ENCODE assay signal across 11 cellular contexts in the genomic region with DNA sequence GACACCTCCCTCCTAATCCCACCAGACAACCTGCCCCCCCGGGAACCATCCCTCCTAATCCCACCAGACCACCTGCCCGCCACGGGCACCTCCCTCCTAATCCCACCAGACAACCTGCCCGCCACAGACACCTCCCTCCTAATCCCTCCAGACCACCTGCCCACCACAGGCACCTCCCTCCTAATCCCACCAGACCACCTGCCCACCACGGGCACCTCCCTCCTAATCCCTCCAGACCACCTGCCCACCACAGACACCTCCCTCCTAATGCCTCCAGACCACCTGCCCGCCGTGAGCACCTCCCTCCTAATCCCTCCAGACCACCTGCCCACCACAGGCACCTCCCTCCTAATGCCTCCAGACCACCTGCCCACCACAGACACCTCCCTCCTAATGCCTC. TPM values are rescaled to one million over a fixed set of nuclear protein-coding genes. Genes with fewer than 3 reads are reported as not detected.
"Had no signal": no experiment of that assay in that cellular context is flagged by ENCODE, and none has a peak within 500 bp of the region (broad histone marks: within the 10 kb centered on the region; RNA-seq: fewer than 3 reads in every experiment).

No MANE protein-coding gene starts in this region.

RNA-seq across cellular contexts. Expression of a gene that starts 23.9 kb away (rescaled TPM):
- total RNA-seq: activated CD4-positive, alpha-beta T cell treated with anti-CD3 and anti-CD28 coated beads, Interleukin-2, amount 10 ng/mL, durations not matched to agents 24 days and 14 days; activated CD8-positive, alpha-beta memory T cell treated with anti-CD3 and anti-CD28 coated beads for 36 hours; activated CD8-positive, alpha-beta T cell treated with anti-CD3 and anti-CD28 coated beads for 36 hours; activated naive CD8-positive, alpha-beta T cell treated with anti-CD3 and anti-CD28 coated beads, Interleukin-2, amount 10 ng/mL, durations not matched to agents 7 days and 5 days; activated T-cell treated with anti-CD3 and anti-CD28 coated beads, Interleukin-2, amount 50 U/mL, for 72 hours; activated T-helper 17 cell treated with anti-CD3 and anti-CD28 coated beads, Interleukin-2, amount 50 U/mL, for 72 hours; ascending aorta; OCI-LY7; PC-9; T-helper 1 cell treated with Interleukin-12 subunit alpha and Interleukin-12 subunit beta and Interleukin-4 antibody, amounts not matched to agents 30 ng/mL and 1 ng/mL, for 36 hours; T-helper 2 cell treated with Interferon-gamma antibody and Interleukin-4, amounts not matched to agents 100 ng/mL and 5 ng/mL, for 36 hours had no signal

RNA-seq across cellular contexts. Expression of a gene that starts 48.4 kb away (rescaled TPM):
- total RNA-seq: activated CD8-positive, alpha-beta T cell treated with anti-CD3 and anti-CD28 coated beads for 36 hours; OCI-LY7 had no signal
